In the genomic region with DNA sequence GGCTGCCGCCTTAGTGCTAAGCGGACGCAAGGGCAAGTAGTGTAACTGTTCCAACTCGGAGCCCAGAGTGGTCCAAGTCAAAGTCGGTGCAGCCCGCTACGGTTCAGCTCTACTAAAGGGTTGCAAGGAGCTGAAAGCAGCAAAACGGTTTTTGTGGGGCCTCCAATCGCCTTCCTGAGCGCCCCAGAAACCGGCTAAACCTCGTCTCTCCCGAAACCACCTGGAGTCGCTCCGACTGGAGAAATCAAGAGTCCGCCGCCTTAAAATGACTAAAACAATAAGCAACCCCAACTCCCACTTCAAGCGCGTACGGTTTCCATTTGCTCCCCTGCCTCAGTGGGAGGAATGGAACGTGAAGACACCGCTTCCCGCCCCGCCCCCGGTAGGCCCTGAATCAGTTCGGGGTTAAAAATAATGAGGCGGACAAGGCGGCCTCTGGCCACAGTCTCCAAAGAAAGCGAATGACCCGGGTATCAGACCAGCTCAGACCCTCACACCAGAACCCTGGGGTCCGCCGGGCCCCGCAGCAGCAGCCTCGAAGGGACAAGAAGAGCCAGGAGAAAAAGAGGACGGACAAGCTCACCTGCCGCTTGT, we compare ENCODE assay signal across 8 cellular contexts. TPM values are rescaled to one million over a fixed set of nuclear protein-coding genes. Genes with fewer than 3 reads are reported as not detected.
DNase-seq lines count a peak whose midpoint lies in the region; ATAC-seq and TF ChIP-seq lines count a peak whose summit lies in the region.

No MANE protein-coding gene starts in this region.

- H3K4me1 ChIP-seq in iPS DF 6.9 (ENCODE audit: control insufficient read depth, insufficient read depth, low read length) (no peaks in the 10 kb centered on the region), gastrocnemius medialis (peaks cover 29 to 30% of the 10 kb centered on the region in 2 donors)

- peak overlapping the region; percentile 92 for H3K4me3 Mint-ChIP-seq in activated naive CD8-positive, alpha-beta T cell treated with anti-CD3 and anti-CD28 coated beads, Interleukin-2, amount 50 U/mL, for 24 hours

- TF ChIP-seq CTCF in gastrocnemius medialis (IDR thresholded peaks at IDR 0.05 in 4 of 5, conservative IDR thresholded peaks at IDR 0.05 in 1 of 5), result no peak

- in situ Hi-C loops in gastrocnemius medialis (cut with MboI; ENCODE audit: low sequenced_read_pairs in 4 of 4), result no loop called here

- H3K9me3 ChIP-seq in iPS DF 6.9 (ENCODE audit: control insufficient read depth, insufficient read depth, low read length), result no peaks in the 10 kb centered on the region
- H3K9me3 ChIP-seq in gastrocnemius medialis, result no peaks in the 10 kb centered on the region

- H3K9me3 Mint-ChIP-seq in activated naive CD8-positive, alpha-beta T cell treated with anti-CD3 and anti-CD28 coated beads, Interleukin-2, amount 50 U/mL, for 24 hours, result no peaks in the 10 kb centered on the region

- ATAC-seq in GM21390 (IDR thresholded peaks at IDR 0.05; ENCODE audit: unreplicated experiment) (peak; percentile 3), gastrocnemius medialis (peak; percentile 26 to 31)
- ATAC-seq in activated naive CD8-positive, alpha-beta T cell treated with anti-CD3 and anti-CD28 coated beads, Interleukin-2, amount 50 U/mL, for 24 hours, result peak; percentile 8

- peak overlapping the region; percentile 97 for H3K27ac Mint-ChIP-seq in activated naive CD8-positive, alpha-beta T cell treated with anti-CD3 and anti-CD28 coated beads, Interleukin-2, amount 50 U/mL, for 24 hours

- WGBS in iPS DF 6.9 (ENCODE audit: insufficient coverage, insufficient read length), result no CpG with 5 or more reads among the region's 36 CpGs

- DNase-seq in AG20443 (ENCODE audit: low spot score) (peak; percentile 23), NCI-H748 (lab: John Stamatoyannopoulos, UW; ENCODE audit: unreplicated experiment) (peak; percentile 53), iPS DF 6.9 (ENCODE audit: low read depth, low spot score) (no peak), gastrocnemius medialis (peak; percentile 7 to 23), NCI-H1092 treated with DMSO at 0.1 percent for 48 hours (lab: John Stamatoyannopoulos, UW) (no peak), NCI-H1092 (lab: John Stamatoyannopoulos, UW) (no peak)
- DNase-seq in activated naive CD8-positive, alpha-beta T cell treated with anti-CD3 and anti-CD28 coated beads, Interleukin-2, amount 50 U/mL, for 24 hours, result peak; percentile 55

- H3K27ac ChIP-seq in iPS DF 6.9 (ENCODE audit: low read length) (no peak overlapping the region), gastrocnemius medialis (peak overlapping the region; percentile 95 to 97 (median 96))

- H3K4me1 Mint-ChIP-seq in activated naive CD8-positive, alpha-beta T cell treated with anti-CD3 and anti-CD28 coated beads, Interleukin-2, amount 50 U/mL, for 24 hours, result peaks cover 44% of the 10 kb centered on the region

- H3K27me3 ChIP-seq in iPS DF 6.9 (ENCODE audit: control insufficient read depth, insufficient read depth, low read length), result no peaks in the 10 kb centered on the region
- H3K27me3 ChIP-seq in gastrocnemius medialis, result no peaks in the 10 kb centered on the region

- no peak for TF ChIP-seq POLR2A in gastrocnemius medialis (IDR thresholded peaks at IDR 0.05)

- H3K4me3 ChIP-seq in iPS DF 6.9 (ENCODE audit: low read length), result peak overlapping the region; percentile 61
- H3K4me3 ChIP-seq in gastrocnemius medialis, result peak overlapping the region; percentile 87 to 94 (median 90)

- intact Hi-C loops in gastrocnemius medialis (cut with DNase I; ENCODE audit: low total_unique reads), result loop anchor here (1.0 to 5.0 kb wide), 5 partner anchors 33 to 101 kb away; a partner anchor contains a TSS

- no peaks in the 10 kb centered on the region for H3K27me3 Mint-ChIP-seq in activated naive CD8-positive, alpha-beta T cell treated with anti-CD3 and anti-CD28 coated beads, Interleukin-2, amount 50 U/mL, for 24 hours

- H3K36me3 Mint-ChIP-seq in activated naive CD8-positive, alpha-beta T cell treated with anti-CD3 and anti-CD28 coated beads, Interleukin-2, amount 50 U/mL, for 24 hours (ENCODE audit: low read depth), result peaks cover 19% of the 10 kb centered on the region

- 0 out of 2 replicates have a peak, but pooled peaks cover 3% of the 10 kb centered on the region for H3K36me3 ChIP-seq in iPS DF 6.9 (ENCODE audit: control insufficient read depth, insufficient read depth, low read length)
- peaks cover 0 to 12% of the 10 kb centered on the region in 2 donors for H3K36me3 ChIP-seq in gastrocnemius medialis

RNA-seq across cellular contexts. Expression of a gene that starts 0.4 kb away (rescaled TPM):
- 100 to 1,000 TPM in 3 of 4 donors, 10 to 100 TPM in 1; 90.2 to 127 (median 118) TPM for total RNA-seq in gastrocnemius medialis

RNA-seq across cellular contexts. Expression of a gene that starts 32.9 kb away (rescaled TPM):
- 10 to 100 TPM; 30.0 to 49.2 (median 33.8) TPM for total RNA-seq in gastrocnemius medialis

RNA-seq across cellular contexts. Expression of a gene that starts 57.5 kb away (rescaled TPM):
- total RNA-seq in gastrocnemius medialis, result 1 to 10 TPM in 2 of 4 donors, under 1 TPM in 1, not detected in 1; 0.94 to 1.6 (median 1.6) TPM

Comparison
In these comparisons a context has a peak if more than half of its experiments do, and no peak if none do; other contexts are left out.
1. DNase-seq: peak in AG20443 (single experiment), NCI-H748 (single experiment), activated naive CD8-positive, alpha-beta T cell treated with anti-CD3 and anti-CD28 coated beads, Interleukin-2, amount 50 U/mL, for 24 hours (single experiment) and gastrocnemius medialis (2 of 2); none in iPS DF 6.9 (single experiment), NCI-H1092 treated with DMSO at 0.1 percent for 48 hours (single experiment) and NCI-H1092 (single experiment).
2. Peak in every context shown above with its lines, with median percentiles within 50 percentile points of each other: ATAC-seq.